ENCODE assay signal across 1 cellular context in genomic region chr7:491958-492713, GRCh38.
TF ChIP-seq lines count a peak whose summit lies in the region.

No MANE protein-coding gene starts in this region.

TF ChIP-seq in GM12878, 131 proteins besides CTCF, POLR2A, EP300 and RAD21:
- no peak for TF ChIP-seq SUPT20H (IDR thresholded peaks at IDR 0.05; ENCODE audit: borderline replicate concordance, control insufficient read depth, low read depth, low read length)
- peak; percentile 16; the same call in 1 of the 2 replicates for TF ChIP-seq NR2F1 (conservative IDR thresholded peaks at IDR 0.05)
